ENCODE assay signal across 12 cellular contexts in genomic region chr12:24840046-24840800, GRCh38.
DNase-seq lines count a peak whose midpoint lies in the region; ATAC-seq lines count a peak whose summit lies in the region.
"Had no signal": no experiment of that assay in that cellular context is flagged by ENCODE, and none has a peak within 500 bp of the region (broad histone marks: within the 10 kb centered on the region; RNA-seq: fewer than 3 reads in every experiment).

No MANE protein-coding gene starts in this region.

- no peaks in the 10 kb centered on the region for H3K27me3 Mint-ChIP-seq in T-helper 1 cell treated with Interleukin-12 subunit alpha and Interleukin-12 subunit beta and Interleukin-4 antibody, amounts not matched to agents 30 μg/mL and 1 μg/mL, for 36 hours (ENCODE audit: low read depth)

- DNase-seq in activated naive CD4-positive, alpha-beta T cell treated with anti-CD3 and anti-CD28 coated beads, Interleukin-2, amount 50 U/mL, for 72 hours (ENCODE audit: low spot score in 2 of 2) = no peak
- DNase-seq in activated naive CD4-positive, alpha-beta T cell treated with anti-CD3 and anti-CD28 coated beads, Interleukin-2, amount 50 U/mL, for 16 hours = no peak
- peak; percentile 50 for DNase-seq in fibroblast of gingiva (ENCODE audit: low read depth)
- peak; percentile 17 for DNase-seq in stimulated activated naive CD8-positive, alpha-beta T cell treated with anti-CD3 and anti-CD28 coated beads, Interleukin-15, Interleukin-2, amounts not matched to agents 100 U/mL and 50 U/mL, for 24 hours
- DNase-seq in NCI-H1417 (lab: John Stamatoyannopoulos, UW) = no peak
- no peak for DNase-seq in NCI-H2029 treated with DMSO at 0.1 percent for 48 hours (lab: John Stamatoyannopoulos, UW)
- DNase-seq in left ventricle myocardium superior = no peak
- DNase-seq: mucosa of descending colon, NCI-H2081, NCI-H69, pancreas had no signal

- no peaks in the 10 kb centered on the region for H3K9me3 Mint-ChIP-seq in activated naive CD4-positive, alpha-beta T cell treated with anti-CD3 and anti-CD28 coated beads, Interleukin-2, amount 50 U/mL, for 72 hours
- H3K9me3 Mint-ChIP-seq in T-helper 1 cell treated with Interleukin-12 subunit alpha and Interleukin-12 subunit beta and Interleukin-4 antibody, amounts not matched to agents 30 μg/mL and 1 μg/mL, for 36 hours = no peaks in the 10 kb centered on the region

- intact Hi-C loops in left ventricle myocardium superior (cut with micrococcal nuclease) = no loop called here

- peak; percentile 8 to 22 for ATAC-seq in activated naive CD4-positive, alpha-beta T cell treated with anti-CD3 and anti-CD28 coated beads, Interleukin-2, amount 50 U/mL, for 72 hours
- peak; percentile 28 for ATAC-seq in stimulated activated naive CD8-positive, alpha-beta T cell treated with anti-CD3 and anti-CD28 coated beads, Interleukin-15, Interleukin-2, amounts not matched to agents 100 U/mL and 50 U/mL, for 24 hours
- ATAC-seq in left ventricle myocardium superior = no peak
- ATAC-seq: pancreas had no signal

- peak overlapping the region; percentile 66 for H3K4me3 Mint-ChIP-seq in T-helper 1 cell treated with Interleukin-12 subunit alpha and Interleukin-12 subunit beta and Interleukin-4 antibody, amounts not matched to agents 30 μg/mL and 1 μg/mL, for 36 hours

- peak overlapping the region; percentile 84 to 96 for H3K27ac Mint-ChIP-seq in activated naive CD4-positive, alpha-beta T cell treated with anti-CD3 and anti-CD28 coated beads, Interleukin-2, amount 50 U/mL, for 72 hours
- H3K27ac Mint-ChIP-seq in T-helper 1 cell treated with Interleukin-12 subunit alpha and Interleukin-12 subunit beta and Interleukin-4 antibody, amounts not matched to agents 30 μg/mL and 1 μg/mL, for 36 hours = peak overlapping the region; percentile 82

- peaks cover 33% of the 10 kb centered on the region for H3K4me1 Mint-ChIP-seq in T-helper 1 cell treated with Interleukin-12 subunit alpha and Interleukin-12 subunit beta and Interleukin-4 antibody, amounts not matched to agents 30 μg/mL and 1 μg/mL, for 36 hours (ENCODE audit: low read depth)

- H3K36me3 Mint-ChIP-seq in activated naive CD4-positive, alpha-beta T cell treated with anti-CD3 and anti-CD28 coated beads, Interleukin-2, amount 50 U/mL, for 72 hours = peaks cover 0 to 31% of the 10 kb centered on the region in 2 donors
- peaks cover 4% of the 10 kb centered on the region for H3K36me3 Mint-ChIP-seq in T-helper 1 cell treated with Interleukin-12 subunit alpha and Interleukin-12 subunit beta and Interleukin-4 antibody, amounts not matched to agents 30 μg/mL and 1 μg/mL, for 36 hours (ENCODE audit: low read depth)

Comparison
In these comparisons a context has a peak if more than half of its experiments do, and no peak if none do; other contexts are left out.
1. DNase-seq: peak in fibroblast of gingiva (single experiment) and stimulated activated naive CD8-positive, alpha-beta T cell treated with anti-CD3 and anti-CD28 coated beads, Interleukin-15, Interleukin-2, amounts not matched to agents 100 U/mL and 50 U/mL, for 24 hours (single experiment); none in activated naive CD4-positive, alpha-beta T cell treated with anti-CD3 and anti-CD28 coated beads, Interleukin-2, amount 50 U/mL, for 72 hours (0 of 2), activated naive CD4-positive, alpha-beta T cell treated with anti-CD3 and anti-CD28 coated beads, Interleukin-2, amount 50 U/mL, for 16 hours (single experiment), NCI-H1417 (0 of 3), NCI-H2029 treated with DMSO at 0.1 percent for 48 hours (single experiment) and left ventricle myocardium superior (single experiment).